Comparison of ENCODE assay signal across 16 cellular contexts in the genomic region with DNA sequence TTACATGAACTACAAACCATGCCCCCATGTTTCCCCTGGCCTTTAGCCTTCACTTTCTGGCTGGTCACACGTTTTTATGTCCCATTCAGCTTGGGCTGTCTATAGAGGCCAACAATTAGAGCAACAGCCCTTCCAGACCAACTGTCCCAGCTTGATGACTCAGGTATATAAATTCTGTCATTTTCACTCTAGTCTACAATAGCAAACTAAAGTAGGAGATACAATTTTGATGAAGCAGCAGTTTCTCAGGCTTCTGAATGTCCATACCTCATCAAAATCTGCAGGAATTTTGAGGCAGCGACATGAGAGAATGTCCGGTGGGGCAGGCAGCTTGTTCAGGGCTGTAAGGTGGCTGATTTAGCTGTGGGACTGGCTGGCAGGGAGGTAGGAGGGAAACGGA. TPM values are rescaled to one million over a fixed set of nuclear protein-coding genes. Genes with fewer than 3 reads are reported as not detected.
DNase-seq lines count a peak whose midpoint lies in the region; ATAC-seq, FAIRE-seq and TF ChIP-seq lines count a peak whose summit lies in the region.
"Had no signal": no experiment of that assay in that cellular context is flagged by ENCODE, and none has a peak within 500 bp of the region (broad histone marks: within the 10 kb centered on the region; RNA-seq: fewer than 3 reads in every experiment).

No MANE protein-coding gene starts in this region.

- H3K4me3 ChIP-seq in HepG2 (replicated peaks in 1 of 3; ENCODE audit: insufficient read depth in 1 of 3, low read depth in 2 of 3, low read length in 3 of 3), result no peak overlapping the region
- H3K4me3 ChIP-seq in right lobe of liver, result no peak overlapping the region
- no peak overlapping the region for H3K4me3 ChIP-seq in RWPE2 (ENCODE audit: severe bottlenecking)
- no peak overlapping the region for H3K4me3 ChIP-seq in neuronal stem cell (ENCODE audit: low read length in 2 of 2)
- H3K4me3 ChIP-seq: GM12878, GM23338 had no signal

- H3K23ac ChIP-seq in neuronal stem cell (ENCODE audit: low read depth, low read length, poor library complexity), result no peak overlapping the region

- H3K36me3 Mint-ChIP-seq in CD14-positive monocyte, result no peaks in the 10 kb centered on the region
- H3K36me3 Mint-ChIP-seq: CD4-positive, alpha-beta memory T cell had no signal

- no peaks in the 10 kb centered on the region for H3K79me2 ChIP-seq in HepG2 (ENCODE audit: insufficient read depth, low read length)

- no peak overlapping the region for H3K18ac ChIP-seq in neuronal stem cell (ENCODE audit: low read length)

- ATAC-seq in HepG2 (no peak), right lobe of liver (no peak), RWPE2 (ENCODE audit: low read depth) (no peak), HG03354 (IDR thresholded peaks at IDR 0.05; ENCODE audit: poor library complexity, severe bottlenecking, unreplicated experiment) (no peak)
- ATAC-seq: GM23338 had no signal

- TF ChIP-seq RAD21 in HepG2 (CRISPR knock-in tag; IDR thresholded peaks at IDR 0.05), result no peak

- H3K4ac ChIP-seq in neuronal stem cell (ENCODE audit: low read length), result no peak overlapping the region

- no peak overlapping the region for H4K91ac ChIP-seq in neuronal stem cell (ENCODE audit: low read depth, low read length, poor library complexity)

- no peak overlapping the region for H2BK120ac ChIP-seq in neuronal stem cell (ENCODE audit: low read depth, low read length)

- H2BK5ac ChIP-seq in neuronal stem cell (ENCODE audit: low read length), result no peak overlapping the region

- CTCF ChIA-PET in HepG2 (lab: Yijun Ruan, JAX; ENCODE audit: low intra/inter-chr PET ratio, low total read pairs), result no interaction called here

- H3K4me1 Mint-ChIP-seq in CD14-positive monocyte, result peaks cover 1% of the 10 kb centered on the region
- H3K4me1 Mint-ChIP-seq: CD4-positive, alpha-beta memory T cell had no signal

- H3K9ac ChIP-seq in HepG2 (ENCODE audit: insufficient read depth, low read depth, low read length), result no peak overlapping the region
- no peak overlapping the region for H3K9ac ChIP-seq in neuronal stem cell (ENCODE audit: low read depth, low read length, poor library complexity)

- H3K27me3 ChIP-seq in HepG2 (ENCODE audit: control insufficient read depth in 1 of 2, insufficient read depth in 2 of 2, low read length in 2 of 2), result no peaks in the 10 kb centered on the region
- no peaks in the 10 kb centered on the region for H3K27me3 ChIP-seq in right lobe of liver
- H3K27me3 ChIP-seq in RWPE2 (ENCODE audit: insufficient read depth, poor library complexity, severe bottlenecking), result no peaks in the 10 kb centered on the region
- no peaks in the 10 kb centered on the region for H3K27me3 ChIP-seq in neuronal stem cell (ENCODE audit: control insufficient read depth in 3 of 3, insufficient read depth in 3 of 3, low read depth in 1 of 3, low read length in 3 of 3)

- H2AFZ ChIP-seq in HepG2 (ENCODE audit: low read length) (no peak overlapping the region), neuronal stem cell (ENCODE audit: low read length) (peak overlapping the region; percentile 15)

- intact Hi-C loops in HepG2 (cut with micrococcal nuclease; ENCODE audit: unreplicated experiment), result no loop called here
- intact Hi-C loops in right lobe of liver (cut with DNase I), result no loop called here
- intact Hi-C loops in CD14-positive monocyte (cut with micrococcal nuclease), result no loop called here

- TF ChIP-seq POLR2A in HepG2 (IDR thresholded peaks at IDR 0.05; ENCODE audit: insufficient read depth in 1 of 2, low read depth in 2 of 2, low read length in 2 of 2) (no peak), right lobe of liver (IDR thresholded peaks at IDR 0.05) (no peak)

- no peak overlapping the region for H3K27ac Mint-ChIP-seq in CD14-positive monocyte
- H3K27ac Mint-ChIP-seq: B cell; CD4-positive, alpha-beta memory T cell; GM23338 had no signal

- DNase-seq in HepG2 (ENCODE audit: low spot score) (no peak), right lobe of liver (no peak), RWPE2 (ENCODE audit: low spot score) (no peak), neuronal stem cell (ENCODE audit: low spot score) (no peak), CD14-positive monocyte (ENCODE audit: low spot score) (no peak)
- no peak for DNase-seq in activated CD8-positive, alpha-beta memory T cell treated with anti-CD3 and anti-CD28 coated beads for 24 hours
- DNase-seq: 8988T; C1 segment of cervical spinal cord; CD4-positive, alpha-beta memory T cell; DMS79; H7 had no signal

- WGBS in HepG2 (ENCODE audit: low lambda C conversion rate), result 40% methylated on average over 4 of the region's 4 CpGs
- WGBS in right lobe of liver (ENCODE audit: insufficient coverage, low coverage, low lambda C conversion rate, missing lambda C conversion rate), result 62% methylated on average over 4 of the region's 4 CpGs
- WGBS in neuronal stem cell (ENCODE audit: extremely low coverage in 2 of 2, insufficient read length in 2 of 2, insufficient replicate concordance in 1 of 2), 2 donors, result no CpG with 5 or more reads among the region's 4 CpGs

- POLR2A ChIA-PET in HepG2 (lab: Yijun Ruan, JAX), result no interaction called here

- no peaks in the 10 kb centered on the region for H3K36me3 ChIP-seq in HepG2 (replicated peaks in 1 of 2; ENCODE audit: control insufficient read depth in 1 of 2, insufficient read depth in 2 of 2, low read length in 2 of 2)
- H3K36me3 ChIP-seq in right lobe of liver, result no peaks in the 10 kb centered on the region
- H3K36me3 ChIP-seq in RWPE2 (ENCODE audit: low read depth), result no peaks in the 10 kb centered on the region
- H3K36me3 ChIP-seq in neuronal stem cell (replicated peaks in 1 of 2; ENCODE audit: control insufficient read depth in 2 of 2, insufficient read depth in 2 of 2, low read length in 2 of 2), result no peaks in the 10 kb centered on the region

- no peak overlapping the region for H2BK15ac ChIP-seq in neuronal stem cell (ENCODE audit: low read length)

- no peaks in the 10 kb centered on the region for H3K79me1 ChIP-seq in neuronal stem cell (ENCODE audit: low read depth, low read length)

- in situ Hi-C loops in HepG2 (cut with HindIII; ENCODE audit: extremely low pct_ligation_motif_present, low pct_unique_long_range_greater_than_20kb), result no loop called here

- no peak for TF ChIP-seq CTCF in HepG2 (CRISPR knock-in tag; IDR thresholded peaks at IDR 0.05)
- TF ChIP-seq CTCF in right lobe of liver (IDR thresholded peaks at IDR 0.05), result no peak
- no peak for TF ChIP-seq CTCF in RWPE2 (IDR thresholded peaks at IDR 0.05; ENCODE audit: poor library complexity, severe bottlenecking)
- TF ChIP-seq CTCF in CD14-positive monocyte (IDR thresholded peaks at IDR 0.05), result no peak

- H3K4me2 ChIP-seq in HepG2 (ENCODE audit: low read depth, low read length), result no peak overlapping the region
- no peak overlapping the region for H3K4me2 ChIP-seq in neuronal stem cell (ENCODE audit: insufficient read depth, low read length, poor library complexity, severe bottlenecking)
- H3K4me2 ChIP-seq: GM23338 had no signal

- FAIRE-seq in HepG2 (lab: Jason Lieb, UNC), result no peak
- FAIRE-seq: GM12878, GM18507 had no signal

- H3K27ac ChIP-seq in HepG2 (ENCODE audit: extremely low read length, insufficient read depth, low read length), result no peak overlapping the region
- H3K27ac ChIP-seq in right lobe of liver, result no peak overlapping the region
- H3K27ac ChIP-seq in RWPE2 (ENCODE audit: poor library complexity, severe bottlenecking), result peak overlapping the region; percentile 57
- H3K27ac ChIP-seq in neuronal stem cell (replicated peaks; ENCODE audit: low read length), result no peak overlapping the region

- H3K9me3 ChIP-seq in HepG2 (ENCODE audit: low read length), result no peaks in the 10 kb centered on the region
- no peaks in the 10 kb centered on the region for H3K9me3 ChIP-seq in right lobe of liver
- no peaks in the 10 kb centered on the region for H3K9me3 ChIP-seq in RWPE2 (ENCODE audit: severe bottlenecking)
- no peaks in the 10 kb centered on the region for H3K9me3 ChIP-seq in neuronal stem cell (replicated peaks in 1 of 2; ENCODE audit: control insufficient read depth in 2 of 2, insufficient read depth in 1 of 2, low read depth in 1 of 2, low read length in 2 of 2)

- H3K14ac ChIP-seq in neuronal stem cell (ENCODE audit: low read length), result no peak overlapping the region

- H3K9me3 Mint-ChIP-seq in CD14-positive monocyte, result peaks cover 0 to 2% (median 0%) of the 10 kb centered on the region in 7 donors
- H3K9me3 Mint-ChIP-seq: CD4-positive, alpha-beta memory T cell; GM23338 had no signal

- H2BK12ac ChIP-seq in neuronal stem cell (ENCODE audit: low read length), result no peak overlapping the region

- H3K4me3 Mint-ChIP-seq in CD14-positive monocyte, result no peak overlapping the region
- H3K4me3 Mint-ChIP-seq: B cell; CD4-positive, alpha-beta memory T cell; GM23338 had no signal

- H3K4me1 ChIP-seq in HepG2 (ENCODE audit: insufficient read depth, low read length) (no peaks in the 10 kb centered on the region), right lobe of liver (no peaks in the 10 kb centered on the region), RWPE2 (ENCODE audit: insufficient read depth, poor library complexity, severe bottlenecking) (peaks cover 26% of the 10 kb centered on the region), neuronal stem cell (ENCODE audit: control insufficient read depth in 2 of 2, insufficient read depth in 1 of 2, low read depth in 1 of 2, low read length in 2 of 2) (peaks cover 0 to 3% of the 10 kb centered on the region in 2 donors)

- BruUV-seq in HepG2 (replicated peaks; lab: Mats Ljungman, UMichigan), result no TSS peak

- no peaks in the 10 kb centered on the region for H4K20me1 ChIP-seq in HepG2 (ENCODE audit: insufficient read depth, low read length)

- TF ChIP-seq EP300 in HepG2 (IDR thresholded peaks at IDR 0.05; ENCODE audit: low read depth in 2 of 2, low read length in 2 of 2) (no peak), HepG2 (CRISPR knock-in tag; IDR thresholded peaks at IDR 0.05; ENCODE audit: borderline replicate concordance) (no peak)

- H2AK5ac ChIP-seq in neuronal stem cell (ENCODE audit: low read depth, low read length), result no peak overlapping the region

- peaks cover 0 to 3% (median 1%) of the 10 kb centered on the region in 3 donors for H3K27me3 Mint-ChIP-seq in CD14-positive monocyte (ENCODE audit: low read depth in 3 of 3)
- H3K27me3 Mint-ChIP-seq: B cell had no signal

- no peak overlapping the region for H4K8ac ChIP-seq in neuronal stem cell (ENCODE audit: low read depth, low read length)

RNA-seq across cellular contexts. Expression of a gene that starts 45.6 kb away (rescaled TPM):
- total RNA-seq in HepG2 (2016; rRNA removed; fragmentation: Illumina TruSeq; extraction: Trizol), result 29.8 and 40.0 TPM in 2 replicates
- total RNA-seq in HepG2 (2016; cell fraction: cytosol; rRNA removed; fragmentation: Illumina TruSeq; extraction: Trizol; ENCODE audit: low read depth), result 4.8 and 5.4 TPM in 2 replicates
- 27.5 and 39.5 TPM in 2 replicates for total RNA-seq in HepG2 (2016; cell fraction: insoluble cytoplasmic fraction; rRNA removed; fragmentation: Illumina TruSeq; extraction: Trizol)
- total RNA-seq in HepG2 (2016; cell fraction: membrane; rRNA removed; fragmentation: Illumina TruSeq; extraction: Trizol), result 8.4 and 10.2 TPM in 2 replicates
- 27.7 and 39.2 TPM in 2 replicates for total RNA-seq in HepG2 (2016; cell fraction: nucleus; rRNA removed; fragmentation: Illumina TruSeq; extraction: Trizol)
- 12.5 and 15.9 TPM in 2 replicates for polyA plus RNA-seq in HepG2 (2011; rRNA removed)
- 7.3 and 9.0 TPM in 2 replicates for polyA plus RNA-seq in HepG2 (2011; cell fraction: cytosol; rRNA removed)
- polyA plus RNA-seq in HepG2 (2011; cell fraction: nucleus; rRNA removed), result 6.5 and 8.6 TPM in 2 replicates
- 9.3 and 16.0 TPM in 2 replicates for polyA plus RNA-seq in HepG2 (2012)
- 0.67 and 0.69 TPM in 2 replicates for polyA plus RNA-seq in HepG2 (2016; cell fraction: cytosol; fragmentation: Illumina TruSeq; extraction: Trizol; ENCODE audit: low read depth)
- polyA plus RNA-seq in HepG2 (2016; cell fraction: insoluble cytoplasmic fraction; fragmentation: Illumina TruSeq; extraction: Trizol; ENCODE audit: low read depth), result 20.8 and 22.8 TPM in 2 replicates
- polyA plus RNA-seq in HepG2 (2016; cell fraction: membrane; fragmentation: Illumina TruSeq; extraction: Trizol; ENCODE audit: low read depth), result 2.4 and 2.6 TPM in 2 replicates
- 12.0 and 14.9 TPM in 2 replicates for polyA plus RNA-seq in HepG2 (2016; cell fraction: nucleus; fragmentation: Illumina TruSeq; extraction: Trizol; ENCODE audit: insufficient read depth, low read depth)
- 8.6 and 13.0 TPM in 2 replicates for polyA minus RNA-seq in HepG2 (2011; rRNA and poly(A)+ RNA removed; ENCODE audit: low replicate concordance)
- polyA minus RNA-seq in HepG2 (2011; cell fraction: cytosol; rRNA and poly(A)+ RNA removed), result 8.8 and 13.8 TPM in 2 replicates
- polyA minus RNA-seq in HepG2 (2011; cell fraction: nucleus; rRNA and poly(A)+ RNA removed), result 52.5 and 60.0 TPM in 2 replicates
- total RNA-seq in right lobe of liver, result 1 to 10 TPM in 4 of 6 experiments, under 1 TPM in 2; 0.77 to 3.6 (median 1.5) TPM
- 0.57 TPM for polyA plus RNA-seq in neuronal stem cell (2013, experiment 1 of 2)
- polyA plus RNA-seq in neuronal stem cell (2013, experiment 2 of 2), result 0.73 TPM
- 1 to 10 TPM; 5.4 to 9.2 TPM for polyA plus RNA-seq in CD14-positive monocyte
